Comparison of ENCODE assay signal across 7 cellular contexts in the genomic region with DNA sequence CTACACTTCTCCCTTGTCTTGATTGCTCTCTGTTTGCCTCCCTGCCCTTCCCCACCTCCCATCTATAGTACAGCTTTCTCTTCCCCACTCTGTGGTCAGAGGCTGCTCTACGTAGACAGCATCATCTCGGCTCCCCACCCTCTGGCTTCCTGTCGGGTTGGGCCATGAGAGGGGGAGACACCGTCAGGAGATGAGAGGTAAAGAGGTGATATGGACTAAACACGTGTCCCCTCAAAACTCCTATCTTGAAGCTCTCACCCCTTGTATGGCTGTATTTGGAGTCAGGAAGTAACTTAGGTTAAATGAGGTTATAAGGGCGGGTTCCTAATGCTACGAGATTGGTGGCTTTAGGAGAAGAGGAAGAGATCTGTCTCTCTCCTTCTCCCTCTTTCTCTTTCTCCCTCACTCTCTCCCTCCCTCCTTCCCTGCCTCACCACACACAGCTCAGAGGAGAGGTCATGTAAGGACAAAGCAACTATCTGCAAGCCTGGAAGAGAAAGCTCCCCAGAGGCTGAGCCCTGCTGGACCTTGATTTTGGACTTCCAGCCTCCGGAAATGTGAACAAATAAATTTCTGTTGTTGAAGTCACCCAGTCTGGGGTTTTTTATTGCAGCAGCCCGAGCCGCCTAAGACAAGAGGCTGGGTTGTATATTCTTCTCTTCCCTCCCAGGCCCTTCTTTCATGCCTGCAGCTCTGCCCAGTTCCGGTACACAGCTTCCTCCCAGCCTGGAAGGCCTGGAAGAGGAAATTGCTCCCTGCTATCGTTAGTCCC.
DNase-seq lines count a peak whose midpoint lies in the region; ATAC-seq, FAIRE-seq and TF ChIP-seq lines count a peak whose summit lies in the region.

No MANE protein-coding gene starts in this region.

- TF ChIP-seq CTCF in ovary (IDR thresholded peaks at IDR 0.05), result no peak

- ATAC-seq in GM19351 (IDR thresholded peaks at IDR 0.05; ENCODE audit: unreplicated experiment) (peak; percentile 64), sciatic nerve (peak; percentile 36), GM21529 (IDR thresholded peaks at IDR 0.05; ENCODE audit: unreplicated experiment) (no peak)
- ATAC-seq in activated T-cell treated with anti-CD3 and anti-CD28 coated beads, Interleukin-2, amount 50 U/mL, for 4 hours, result peak; percentile 67 to 74

- H3K9me3 ChIP-seq in Karpas-422 (ENCODE audit: low read length), result no peaks in the 10 kb centered on the region
- no peaks in the 10 kb centered on the region for H3K9me3 ChIP-seq in ovary

- DNase-seq in Karpas-422 (no peak), sciatic nerve (ENCODE audit: low spot score) (no peak), GM19239 (ENCODE audit: insufficient read length, low spot score) (no peak), ovary (no peak)
- peak; percentile 11 for DNase-seq in activated T-cell treated with anti-CD3 and anti-CD28 coated beads, Interleukin-2, amount 50 U/mL, for 4 hours

- peaks cover 5% of the 10 kb centered on the region for H3K27me3 Mint-ChIP-seq in activated T-cell treated with anti-CD3 and anti-CD28 coated beads, Interleukin-2, amount 50 U/mL, for 4 hours (ENCODE audit: low read depth)

- H3K4me2 ChIP-seq in Karpas-422 (ENCODE audit: low read depth, low read length, poor library complexity, severe bottlenecking), result peak overlapping the region; percentile 37

- H3K4me1 ChIP-seq in Karpas-422 (ENCODE audit: low read length) (peaks cover 15% of the 10 kb centered on the region), ovary (ENCODE audit: insufficient read depth) (no peaks in the 10 kb centered on the region)

- no peak for FAIRE-seq in GM19239 (lab: Jason Lieb, UNC)

- no peaks in the 10 kb centered on the region for H3K9me2 ChIP-seq in Karpas-422 (replicated peaks; ENCODE audit: insufficient read depth, low read length)

- TF ChIP-seq POLR2A in ovary (IDR thresholded peaks at IDR 0.05), result no peak

- H3K36me3 ChIP-seq in Karpas-422 (ENCODE audit: insufficient read depth, low read length), result no peaks in the 10 kb centered on the region
- H3K36me3 ChIP-seq in ovary, result no peaks in the 10 kb centered on the region

- H3K9ac ChIP-seq in Karpas-422 (ENCODE audit: low read length), result no peak overlapping the region

- peak overlapping the region; percentile 11 for H3K4me3 Mint-ChIP-seq in activated T-cell treated with anti-CD3 and anti-CD28 coated beads, Interleukin-2, amount 50 U/mL, for 4 hours

- 46 to 52% (median 48%) methylated on average over 12 of the region's 12 CpGs for WGBS in ovary, 3 donors

- no peak overlapping the region for H3K27ac ChIP-seq in Karpas-422 (ENCODE audit: low read length)
- no peak overlapping the region for H3K27ac ChIP-seq in ovary

- no peaks in the 10 kb centered on the region for H3K79me2 ChIP-seq in Karpas-422 (ENCODE audit: low read length)

- no peaks in the 10 kb centered on the region for H3K9me3 Mint-ChIP-seq in activated T-cell treated with anti-CD3 and anti-CD28 coated beads, Interleukin-2, amount 50 U/mL, for 4 hours

- peaks cover 19% of the 10 kb centered on the region for H3K4me1 Mint-ChIP-seq in activated T-cell treated with anti-CD3 and anti-CD28 coated beads, Interleukin-2, amount 50 U/mL, for 4 hours (ENCODE audit: low read depth)

- H3K4me3 ChIP-seq in Karpas-422 (ENCODE audit: low read length) (no peak overlapping the region), ovary (no peak overlapping the region)

- intact Hi-C loops in sciatic nerve (cut with DNase I) (no loop called here), ovary (cut with DNase I) (no loop called here)

- no peaks in the 10 kb centered on the region for H3K27me3 ChIP-seq in Karpas-422 (ENCODE audit: low read length)
- no peaks in the 10 kb centered on the region for H3K27me3 ChIP-seq in ovary

- no peak for TF ChIP-seq EP300 in ovary (IDR thresholded peaks at IDR 0.05)

- no peaks in the 10 kb centered on the region for H4K20me1 ChIP-seq in Karpas-422 (ENCODE audit: insufficient read depth, low read depth, low read length)

- H3K36me3 Mint-ChIP-seq in activated T-cell treated with anti-CD3 and anti-CD28 coated beads, Interleukin-2, amount 50 U/mL, for 4 hours (ENCODE audit: insufficient read depth), result no peaks in the 10 kb centered on the region

- peak overlapping the region; percentile 48; the same call in 1 of the 2 replicates for H2AFZ ChIP-seq in Karpas-422 (ENCODE audit: low read length)
